3 cellular contexts compared by ENCODE assay signal in the genomic region with DNA sequence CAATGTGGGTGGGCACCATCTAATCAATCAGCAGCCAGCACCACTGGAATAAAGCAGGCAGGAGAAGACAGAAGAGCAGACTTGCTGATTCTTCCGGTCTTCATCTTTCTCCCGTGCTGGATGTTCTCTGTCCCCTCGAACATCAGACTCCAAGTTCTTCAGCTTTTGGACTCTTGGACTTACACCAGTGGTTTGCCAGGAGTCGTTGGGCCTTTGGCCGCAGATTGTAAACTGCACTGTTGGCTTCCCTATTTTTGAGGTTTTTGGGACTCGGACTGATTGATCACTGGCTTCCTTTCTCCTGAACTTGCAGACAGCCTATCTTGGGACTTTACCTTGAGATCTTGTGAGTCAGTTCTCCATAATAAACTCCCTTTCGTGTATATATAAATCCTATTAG.
TF ChIP-seq lines count a peak whose summit lies in the region.

No MANE protein-coding gene starts in this region.

TF ChIP-seq in liver, 16 proteins besides CTCF, POLR2A, EP300 and RAD21:
- no peak for TF ChIP-seq ZBTB33 (IDR thresholded peaks at IDR 0.05)
- TF ChIP-seq HNF4A (conservative IDR thresholded peaks at IDR 0.05) = peak; percentile 69 to 81
- peak in 1 of 2 donors; percentile 9 for TF ChIP-seq RXRA (IDR thresholded peaks at IDR 0.05)
- peak; percentile 16 for TF ChIP-seq SP1 (IDR thresholded peaks at IDR 0.05)
- TF ChIP-seq FOXA2 (IDR thresholded peaks at IDR 0.05) = no peak

TF ChIP-seq in HepG2, 621 proteins besides CTCF, POLR2A, EP300 and RAD21:
- TF ChIP-seq ZFP36 (IDR thresholded peaks at IDR 0.05; ENCODE audit: borderline replicate concordance, low read depth, low read length, partially characterized antibody) = no peak
- TF ChIP-seq, protein P1, sequence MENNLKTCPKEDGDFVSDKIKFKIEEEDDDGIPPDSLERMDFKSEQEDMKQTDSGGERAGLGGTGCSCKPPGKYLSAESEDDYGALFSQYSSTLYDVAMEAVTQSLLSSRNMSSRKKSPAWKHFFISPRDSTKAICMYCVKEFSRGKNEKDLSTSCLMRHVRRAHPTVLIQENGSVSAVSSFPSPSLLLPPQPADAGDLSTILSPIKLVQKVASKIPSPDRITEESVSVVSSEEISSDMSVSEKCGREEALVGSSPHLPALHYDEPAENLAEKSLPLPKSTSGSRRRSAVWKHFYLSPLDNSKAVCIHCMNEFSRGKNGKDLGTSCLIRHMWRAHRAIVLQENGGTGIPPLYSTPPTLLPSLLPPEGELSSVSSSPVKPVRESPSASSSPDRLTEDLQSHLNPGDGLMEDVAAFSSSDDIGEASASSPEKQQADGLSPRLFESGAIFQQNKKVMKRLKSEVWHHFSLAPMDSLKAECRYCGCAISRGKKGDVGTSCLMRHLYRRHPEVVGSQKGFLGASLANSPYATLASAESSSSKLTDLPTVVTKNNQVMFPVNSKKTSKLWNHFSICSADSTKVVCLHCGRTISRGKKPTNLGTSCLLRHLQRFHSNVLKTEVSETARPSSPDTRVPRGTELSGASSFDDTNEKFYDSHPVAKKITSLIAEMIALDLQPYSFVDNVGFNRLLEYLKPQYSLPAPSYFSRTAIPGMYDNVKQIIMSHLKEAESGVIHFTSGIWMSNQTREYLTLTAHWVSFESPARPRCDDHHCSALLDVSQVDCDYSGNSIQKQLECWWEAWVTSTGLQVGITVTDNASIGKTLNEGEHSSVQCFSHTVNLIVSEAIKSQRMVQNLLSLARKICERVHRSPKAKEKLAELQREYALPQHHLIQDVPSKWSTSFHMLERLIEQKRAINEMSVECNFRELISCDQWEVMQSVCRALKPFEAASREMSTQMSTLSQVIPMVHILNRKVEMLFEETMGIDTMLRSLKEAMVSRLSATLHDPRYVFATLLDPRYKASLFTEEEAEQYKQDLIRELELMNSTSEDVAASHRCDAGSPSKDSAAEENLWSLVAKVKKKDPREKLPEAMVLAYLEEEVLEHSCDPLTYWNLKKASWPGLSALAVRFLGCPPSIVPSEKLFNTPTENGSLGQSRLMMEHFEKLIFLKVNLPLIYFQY (CRISPR knock-in tag; IDR thresholded peaks at IDR 0.05; ENCODE audit: borderline replicate concordance) = no peak
- TF ChIP-seq ZMAT3 (CRISPR knock-in tag; conservative IDR thresholded peaks at IDR 0.05) = no peak
- no peak for TF ChIP-seq ZNF572 (CRISPR knock-in tag; IDR thresholded peaks at IDR 0.05)

TF ChIP-seq in H1, 55 proteins besides CTCF, POLR2A, EP300 and RAD21:
- TF ChIP-seq TAF7 (optimal IDR thresholded peaks at IDR 0.05; ENCODE audit: borderline replicate concordance, low read depth, low read length) (no peak), SIX5 (IDR thresholded peaks at IDR 0.05; ENCODE audit: low read depth, low read length) (no peak), KDM5A (IDR thresholded peaks at IDR 0.05; ENCODE audit: low read length) (no peak), GTF2F1 (IDR thresholded peaks at IDR 0.05; ENCODE audit: borderline replicate concordance, low read depth, low read length) (no peak), POLR2AphosphoS5 (IDR thresholded peaks at IDR 0.05; ENCODE audit: low read depth, low read length) (no peak), FOSL1 (IDR thresholded peaks at IDR 0.05; ENCODE audit: insufficient read depth, low read depth, low read length) (no peak), TCF12 (IDR thresholded peaks at IDR 0.05; ENCODE audit: low read depth, low read length) (no peak), RNF2 (IDR thresholded peaks at IDR 0.05; ENCODE audit: borderline replicate concordance, low read depth, low read length, missing control alignments, poor library complexity, severe bottlenecking) (no peak), SRF (IDR thresholded peaks at IDR 0.05; ENCODE audit: low read depth, low read length) (no peak), RBBP5 (IDR thresholded peaks at IDR 0.05; ENCODE audit: borderline replicate concordance, low read depth, low read length) (no peak), CBX8 (IDR thresholded peaks at IDR 0.05; ENCODE audit: borderline replicate concordance, low read depth, low read length) (no peak), KDM4A (IDR thresholded peaks at IDR 0.05; ENCODE audit: low read depth, low read length, severe bottlenecking) (no peak), SIRT6 (IDR thresholded peaks at IDR 0.05; ENCODE audit: low read length) (no peak), EGR1 (IDR thresholded peaks at IDR 0.05; ENCODE audit: borderline replicate concordance, low read depth, low read length) (no peak), CREB1 (IDR thresholded peaks at IDR 0.05) (no peak), ZNF274 (IDR thresholded peaks at IDR 0.05; ENCODE audit: borderline replicate concordance, extremely low read depth, low read length) (no peak), YY1 (IDR thresholded peaks at IDR 0.05; ENCODE audit: low read depth, low read length) (no peak)
- TF ChIP-seq, protein P2, sequence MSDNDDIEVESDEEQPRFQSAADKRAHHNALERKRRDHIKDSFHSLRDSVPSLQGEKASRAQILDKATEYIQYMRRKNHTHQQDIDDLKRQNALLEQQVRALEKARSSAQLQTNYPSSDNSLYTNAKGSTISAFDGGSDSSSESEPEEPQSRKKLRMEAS (IDR thresholded peaks at IDR 0.05) = no peak
